ENCODE assay signal across 6 cellular contexts in genomic region chr5:111302043-111302442, GRCh38.
DNase-seq lines count a peak whose midpoint lies in the region; TF ChIP-seq lines count a peak whose summit lies in the region.
"Not testable (repeated sequence)": the region's sequence is repeated elsewhere in the genome, so short reads cannot be mapped to it uniquely, and the experiment has no call there.

No MANE protein-coding gene starts in this region.

- POLR2A ChIA-PET in PC-9 (lab: Charles Lee; ENCODE audit: unreplicated experiment), result not testable (repeated sequence)

- not testable (repeated sequence) for H3F3A ChIP-seq in PC-9 (ENCODE audit: insufficient read depth, low read depth)

- H3K9me3 Mint-ChIP-seq in endodermal cell, result peaks cover 18% of the 10 kb centered on the region
- H3K9me3 Mint-ChIP-seq in neural crest cell, result not testable (repeated sequence)

- intact Hi-C loops in PC-9 (cut with micrococcal nuclease; ENCODE audit: unreplicated experiment), result not testable (repeated sequence)

- not testable (repeated sequence) for BruUV-seq in PC-9 (replicated peaks; lab: Mats Ljungman, UMichigan)

- H3K9me3 ChIP-seq in HUES64 (ENCODE audit: insufficient read depth, low read depth, low read length), result peaks cover 14% of the 10 kb centered on the region; the same call in 1 of the 2 replicates
- not testable (repeated sequence) for H3K9me3 ChIP-seq in PC-9 (ENCODE audit: insufficient read depth, low read depth); endodermal cell (ENCODE audit: control insufficient read depth, low read length)

- not testable (repeated sequence) for TF ChIP-seq CTCF in PC-9 (conservative IDR thresholded peaks at IDR 0.05); endodermal cell (conservative IDR thresholded peaks at IDR 0.05); neural crest cell (conservative IDR thresholded peaks at IDR 0.05)

- peak overlapping the region; percentile 14; the same call in 1 of the 2 replicates for H3K4me3 ChIP-seq in H7 (ENCODE audit: insufficient read depth, low read depth, low read length)
- peak overlapping the region; percentile 13; the same call in 1 of the 2 replicates for H3K4me3 ChIP-seq in HUES64 (ENCODE audit: low read length)
- H3K4me3 ChIP-seq in PC-9; endodermal cell (ENCODE audit: low read length): not testable (repeated sequence)

- 98% methylated on average over 14 of the region's 15 CpGs for WGBS in HUES64
- 91% methylated on average over 13 of the region's 15 CpGs; no CpG with 5 or more reads in 1 of the 2 experiments for WGBS in endodermal cell (ENCODE audit: insufficient coverage in 1 of 2, insufficient read length in 1 of 2), 2 experiments

- not testable (repeated sequence) for H3K9me2 ChIP-seq in PC-9 (ENCODE audit: insufficient read depth)

- not testable (repeated sequence) for H2AFZ ChIP-seq in PC-9

- not testable (repeated sequence) for H3K36me3 ChIP-seq in H7 (replicated peaks; ENCODE audit: control insufficient read depth, insufficient read depth, low read length); HUES64 (ENCODE audit: insufficient read depth, low read length); PC-9 (ENCODE audit: low read depth); endodermal cell (ENCODE audit: control insufficient read depth, insufficient read depth, low read length)

- H3K4me2 ChIP-seq in PC-9, result peak overlapping the region; percentile 36; the same call in 1 of the 2 replicates

- H3K4me1 ChIP-seq in HUES64 (ENCODE audit: insufficient read depth, low read length); PC-9 (replicated peaks; ENCODE audit: insufficient read depth); endodermal cell (ENCODE audit: control insufficient read depth, insufficient read depth, low read length): not testable (repeated sequence)

- H3K79me2 ChIP-seq in PC-9 (ENCODE audit: low read depth), result not testable (repeated sequence)

- CTCF ChIA-PET in PC-9 (lab: Charles Lee), result not testable (repeated sequence)

- not testable (repeated sequence) for H3K27me3 Mint-ChIP-seq in endodermal cell (ENCODE audit: insufficient read depth); neural crest cell (ENCODE audit: low read depth)

- peak; percentile 1 for DNase-seq in ELF-1 (ENCODE audit: low read depth, low spot score)
- not testable (repeated sequence) for DNase-seq in H7; PC-9; endodermal cell; neural crest cell (ENCODE audit: low read depth, low spot score)

- H3K4me1 Mint-ChIP-seq in endodermal cell, neural crest cell: not testable (repeated sequence)

- H3K27ac Mint-ChIP-seq in endodermal cell; neural crest cell (ENCODE audit: unreplicated experiment): not testable (repeated sequence)

- H3K4me3 Mint-ChIP-seq in endodermal cell, result peak overlapping the region; percentile 54
- H3K4me3 Mint-ChIP-seq in neural crest cell, result peak overlapping the region; percentile 15

- not testable (repeated sequence) for H3K9ac ChIP-seq in HUES64 (ENCODE audit: low read depth, low read length); endodermal cell (ENCODE audit: extremely low read depth, low read length, poor library complexity, severe bottlenecking)

- peaks cover 14% of the 10 kb centered on the region for H3K36me3 Mint-ChIP-seq in endodermal cell (ENCODE audit: low read depth)
- not testable (repeated sequence) for H3K36me3 Mint-ChIP-seq in neural crest cell (ENCODE audit: low read depth)

- not testable (repeated sequence) for H4K20me1 ChIP-seq in PC-9 (ENCODE audit: insufficient read depth)

- H3K27ac ChIP-seq in HUES64 (ENCODE audit: low read depth, low read length); PC-9; endodermal cell (ENCODE audit: low read depth, low read length): not testable (repeated sequence)

- H3K27me3 ChIP-seq in H7 (ENCODE audit: control insufficient read depth, insufficient read depth, low read length); HUES64 (ENCODE audit: insufficient read depth, low read length); PC-9 (ENCODE audit: insufficient read depth, low read depth); endodermal cell (ENCODE audit: control insufficient read depth, insufficient read depth, low read length, poor library complexity, severe bottlenecking): not testable (repeated sequence)
